35 cellular contexts compared by ENCODE assay signal in genomic region chr16:87119748-87120147, GRCh38.
"Had no signal": no experiment of that assay in that cellular context is flagged by ENCODE, and none has a peak within 500 bp of the region (broad histone marks: within the 10 kb centered on the region; RNA-seq: fewer than 3 reads in every experiment).

No MANE protein-coding gene starts in this region.

- DNase-seq: activated B cell treated with CpG ODN at 0.5 μM for 24 hours; activated CD4-positive, alpha-beta memory T cell treated with anti-CD3 and anti-CD28 coated beads for 36 hours; activated CD4-positive, alpha-beta T cell treated with anti-CD3 and anti-CD28 coated beads for 4 hours; activated CD4-positive, alpha-beta T cell treated with anti-CD3 and anti-CD28 coated beads, Interleukin-2, amount 10 ng/mL, durations not matched to agents 24 days and 14 days; activated CD4-positive, alpha-beta T cell treated with anti-CD3 and anti-CD28 coated beads, Interleukin-2, amount 50 U/mL, for 1 hour; activated CD4-positive, alpha-beta T cell treated with anti-CD3 and anti-CD28 coated beads, Interleukin-2, amount 50 U/mL, for 4 hours; activated CD4-positive, CD25-positive, alpha-beta regulatory T cell treated with anti-CD3 and anti-CD28 coated beads, Interleukin-2, amount 50 U/mL, for 72 hours; activated CD8-positive, alpha-beta memory T cell treated with anti-CD3 and anti-CD28 coated beads, Interleukin-2, amount 50 U/mL, for 4 hours; activated CD8-positive, alpha-beta T cell treated with anti-CD3 and anti-CD28 coated beads for 36 hours; activated effector memory CD4-positive, alpha-beta T cell treated with anti-CD3 and anti-CD28 coated beads, Interleukin-2, amount 50 U/mL, for 16 hours; activated gamma-delta T cell treated with Interleukin-2 at 50 U/mL for 16 hours; activated naive CD4-positive, alpha-beta T cell; activated naive CD4-positive, alpha-beta T cell treated with anti-CD3 and anti-CD28 coated beads for 36 hours; activated naive CD4-positive, alpha-beta T cell treated with anti-CD3 and anti-CD28 coated beads, Interleukin-2, amount 50 U/mL, for 16 hours; activated naive CD8-positive, alpha-beta T cell treated with anti-CD3 and anti-CD28 coated beads for 36 hours; activated T-cell treated with anti-CD3 and anti-CD28 coated beads for 4 hours; activated T-cell treated with anti-CD3 and anti-CD28 coated beads, Interleukin-2, amount 50 U/mL, for 1 hour; activated T-cell treated with anti-CD3 and anti-CD28 coated beads, Interleukin-2, amount 50 U/mL, for 4 hours; activated T-cell treated with anti-CD3 and anti-CD28 coated beads, Interleukin-2, amount 50 U/mL, for 72 hours; adrenal gland; amniotic stem cell; aorta; body of pancreas; brain microvascular endothelial cell; central memory CD4-positive, alpha-beta T cell; T-helper 1 cell; T-helper 2 cell; T-helper 9 cell had no signal

- H3K36me3 ChIP-seq: adrenal gland, brain microvascular endothelial cell, breast epithelium, cardiac muscle cell had no signal

- H3K27ac ChIP-seq: adrenal gland, body of pancreas, brain microvascular endothelial cell, breast epithelium, cardiac muscle cell, VCaP had no signal

- H3K27me3 ChIP-seq: adrenal gland, body of pancreas, brain microvascular endothelial cell, breast epithelium, cardiac muscle cell had no signal

- H3K4me1 ChIP-seq: body of pancreas, breast epithelium had no signal

- FAIRE-seq: astrocyte, TTC549 had no signal

- ATAC-seq: activated CD8-positive, alpha-beta T cell treated with anti-CD3 and anti-CD28 coated beads for 36 hours; activated naive CD4-positive, alpha-beta T cell treated with anti-CD3 and anti-CD28 coated beads, Interleukin-2, amount 50 U/mL, for 72 hours; activated T-cell treated with anti-CD3 and anti-CD28 coated beads, Interleukin-2, amount 50 U/mL, for 4 hours; activated T-cell treated with anti-CD3 and anti-CD28 coated beads, Interleukin-2, amount 50 U/mL, for 72 hours; activated T-helper 17 cell treated with anti-CD3 and anti-CD28 coated beads, Interleukin-2, amount 50 U/mL, for 72 hours; body of pancreas had no signal

- H3K9me3 ChIP-seq: adrenal gland, body of pancreas had no signal

- H3K4me3 ChIP-seq: adrenal gland, body of pancreas, breast epithelium, cardiac muscle cell had no signal
